Comparison of ENCODE assay signal across 2 cellular contexts in the genomic region with DNA sequence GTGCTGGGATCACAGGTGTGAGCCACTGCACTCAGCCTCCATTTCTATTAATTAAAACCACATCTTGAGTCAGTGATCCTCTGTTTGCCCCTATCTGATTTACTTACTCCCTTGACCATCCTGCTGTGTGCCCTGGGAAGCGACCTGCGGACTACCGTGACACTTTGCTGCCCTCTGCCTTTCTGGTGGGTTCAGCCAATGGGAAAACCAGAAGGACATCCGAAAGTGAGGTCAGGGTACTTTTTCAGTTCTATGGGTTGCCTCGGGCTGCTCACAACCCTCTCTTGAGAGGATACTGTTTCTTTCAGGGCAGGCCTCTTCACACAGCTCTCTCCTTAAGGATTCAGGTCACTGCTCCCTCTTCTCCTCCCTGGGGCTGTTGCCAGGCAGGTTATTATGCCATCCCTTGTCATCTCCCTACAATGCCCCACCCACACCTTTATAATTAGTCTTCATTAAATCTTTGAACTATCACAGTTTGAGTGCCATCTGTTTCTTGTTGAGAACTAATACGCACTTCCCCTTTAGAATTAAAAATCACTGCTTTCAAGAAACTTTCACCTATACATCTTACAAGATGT.
TF ChIP-seq lines count a peak whose summit lies in the region.

No MANE protein-coding gene starts in this region.

TF ChIP-seq in HCT116, 20 proteins besides CTCF, POLR2A, EP300 and RAD21:
- TF ChIP-seq POLR2AphosphoS5 (IDR thresholded peaks at IDR 0.05; ENCODE audit: low read depth, low read length) (no peak), ZNF274 (IDR thresholded peaks at IDR 0.05; ENCODE audit: low read depth, low read length) (no peak)
- TF ChIP-seq, protein P1, sequence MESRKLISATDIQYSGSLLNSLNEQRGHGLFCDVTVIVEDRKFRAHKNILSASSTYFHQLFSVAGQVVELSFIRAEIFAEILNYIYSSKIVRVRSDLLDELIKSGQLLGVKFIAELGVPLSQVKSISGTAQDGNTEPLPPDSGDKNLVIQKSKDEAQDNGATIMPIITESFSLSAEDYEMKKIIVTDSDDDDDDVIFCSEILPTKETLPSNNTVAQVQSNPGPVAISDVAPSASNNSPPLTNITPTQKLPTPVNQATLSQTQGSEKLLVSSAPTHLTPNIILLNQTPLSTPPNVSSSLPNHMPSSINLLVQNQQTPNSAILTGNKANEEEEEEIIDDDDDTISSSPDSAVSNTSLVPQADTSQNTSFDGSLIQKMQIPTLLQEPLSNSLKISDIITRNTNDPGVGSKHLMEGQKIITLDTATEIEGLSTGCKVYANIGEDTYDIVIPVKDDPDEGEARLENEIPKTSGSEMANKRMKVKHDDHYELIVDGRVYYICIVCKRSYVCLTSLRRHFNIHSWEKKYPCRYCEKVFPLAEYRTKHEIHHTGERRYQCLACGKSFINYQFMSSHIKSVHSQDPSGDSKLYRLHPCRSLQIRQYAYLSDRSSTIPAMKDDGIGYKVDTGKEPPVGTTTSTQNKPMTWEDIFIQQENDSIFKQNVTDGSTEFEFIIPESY (IDR thresholded peaks at IDR 0.05; ENCODE audit: extremely low read depth, insufficient replicate concordance, low read length), result no peak
- TF ChIP-seq, protein P2, sequence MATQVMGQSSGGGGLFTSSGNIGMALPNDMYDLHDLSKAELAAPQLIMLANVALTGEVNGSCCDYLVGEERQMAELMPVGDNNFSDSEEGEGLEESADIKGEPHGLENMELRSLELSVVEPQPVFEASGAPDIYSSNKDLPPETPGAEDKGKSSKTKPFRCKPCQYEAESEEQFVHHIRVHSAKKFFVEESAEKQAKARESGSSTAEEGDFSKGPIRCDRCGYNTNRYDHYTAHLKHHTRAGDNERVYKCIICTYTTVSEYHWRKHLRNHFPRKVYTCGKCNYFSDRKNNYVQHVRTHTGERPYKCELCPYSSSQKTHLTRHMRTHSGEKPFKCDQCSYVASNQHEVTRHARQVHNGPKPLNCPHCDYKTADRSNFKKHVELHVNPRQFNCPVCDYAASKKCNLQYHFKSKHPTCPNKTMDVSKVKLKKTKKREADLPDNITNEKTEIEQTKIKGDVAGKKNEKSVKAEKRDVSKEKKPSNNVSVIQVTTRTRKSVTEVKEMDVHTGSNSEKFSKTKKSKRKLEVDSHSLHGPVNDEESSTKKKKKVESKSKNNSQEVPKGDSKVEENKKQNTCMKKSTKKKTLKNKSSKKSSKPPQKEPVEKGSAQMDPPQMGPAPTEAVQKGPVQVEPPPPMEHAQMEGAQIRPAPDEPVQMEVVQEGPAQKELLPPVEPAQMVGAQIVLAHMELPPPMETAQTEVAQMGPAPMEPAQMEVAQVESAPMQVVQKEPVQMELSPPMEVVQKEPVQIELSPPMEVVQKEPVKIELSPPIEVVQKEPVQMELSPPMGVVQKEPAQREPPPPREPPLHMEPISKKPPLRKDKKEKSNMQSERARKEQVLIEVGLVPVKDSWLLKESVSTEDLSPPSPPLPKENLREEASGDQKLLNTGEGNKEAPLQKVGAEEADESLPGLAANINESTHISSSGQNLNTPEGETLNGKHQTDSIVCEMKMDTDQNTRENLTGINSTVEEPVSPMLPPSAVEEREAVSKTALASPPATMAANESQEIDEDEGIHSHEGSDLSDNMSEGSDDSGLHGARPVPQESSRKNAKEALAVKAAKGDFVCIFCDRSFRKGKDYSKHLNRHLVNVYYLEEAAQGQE (IDR thresholded peaks at IDR 0.05; ENCODE audit: low read depth), result no peak
TF ChIP-seq in HCT116: peak in this region for 0.

TF ChIP-seq in H1, 55 proteins besides CTCF, POLR2A, EP300 and RAD21:
- TF ChIP-seq RFX5 (IDR thresholded peaks at IDR 0.05; ENCODE audit: borderline replicate concordance, low read depth, low read length) (peak; percentile 61; the same call in 1 of the 2 replicates), CEBPB (IDR thresholded peaks at IDR 0.05; ENCODE audit: low read depth, low read length) (peak; percentile 34; the same call in 1 of the 2 replicates), NANOG (IDR thresholded peaks at IDR 0.05; ENCODE audit: insufficient read depth, low read depth, low read length, poor library complexity, severe bottlenecking) (no peak)
